In the genomic region with DNA sequence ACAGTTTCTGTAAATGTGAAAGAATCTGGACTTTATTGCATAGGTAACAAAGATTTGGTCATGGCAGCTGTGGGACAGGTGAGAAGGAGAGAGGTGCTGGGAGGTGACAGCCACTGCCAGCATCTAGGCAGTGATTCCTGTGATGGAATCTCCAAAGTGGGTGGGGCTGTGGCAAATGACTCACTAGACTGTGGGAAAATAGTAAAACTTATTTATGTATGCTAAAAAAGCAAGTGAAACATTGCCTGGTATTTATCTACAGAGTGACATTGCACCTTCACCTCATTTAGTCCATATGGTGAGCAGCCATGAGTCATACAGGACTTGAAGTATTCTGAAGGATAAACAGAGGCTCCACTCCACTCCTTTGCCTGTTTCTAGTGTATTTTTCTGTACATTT, we compare ENCODE assay signal across 10 cellular contexts.
DNase-seq lines count a peak whose midpoint lies in the region; FAIRE-seq and TF ChIP-seq lines count a peak whose summit lies in the region.
"Had no signal": no experiment of that assay in that cellular context is flagged by ENCODE, and none has a peak within 500 bp of the region (broad histone marks: within the 10 kb centered on the region; RNA-seq: fewer than 3 reads in every experiment).

No MANE protein-coding gene starts in this region.

- no peak for FAIRE-seq in H54 (lab: Jason Lieb, UNC)

- peaks cover 4% of the 10 kb centered on the region for H3K4me1 ChIP-seq in testis
- no peaks in the 10 kb centered on the region for H3K4me1 ChIP-seq in ovary (ENCODE audit: insufficient read depth)
- H3K4me1 ChIP-seq: tibial nerve had no signal

- TF ChIP-seq POLR2A in testis (IDR thresholded peaks at IDR 0.05) = no peak
- TF ChIP-seq POLR2A in ovary (IDR thresholded peaks at IDR 0.05) = no peak
- no peak for TF ChIP-seq POLR2A in H54 (IDR thresholded peaks at IDR 0.05; ENCODE audit: low read depth, low read length)

- DNase-seq in activated CD4-positive, alpha-beta T cell treated with anti-CD3 and anti-CD28 coated beads for 48 hours = peak; percentile 42
- no peak for DNase-seq in activated CD4-positive, alpha-beta T cell treated with anti-CD3 and anti-CD28 coated beads for 4 hours
- peak; percentile 43 for DNase-seq in NCI-H226
- DNase-seq in cardiac fibroblast (ENCODE audit: low read depth in 2 of 2) = peak; percentile 54 to 67
- DNase-seq in stimulated activated CD4-positive, alpha-beta T cell treated with anti-CD3 and anti-CD28 coated beads, Interleukin-1b, Interleukin-23, amount 100 ng/mL, for 48 hours = peak; percentile 8
- DNase-seq in testis = no peak
- DNase-seq in ovary = no peak
- no peak for DNase-seq in H54 (ENCODE audit: insufficient read length, low spot score)
- DNase-seq: NCI-H510A treated with DMSO at 0.1 percent for 48 hours had no signal

- H3K9me3 ChIP-seq in testis = no peaks in the 10 kb centered on the region
- no peaks in the 10 kb centered on the region for H3K9me3 ChIP-seq in ovary
- H3K9me3 ChIP-seq: tibial nerve had no signal

- H3K36me3 ChIP-seq in testis (ENCODE audit: low read depth, missing control alignments) = no peaks in the 10 kb centered on the region
- no peaks in the 10 kb centered on the region for H3K36me3 ChIP-seq in ovary
- H3K36me3 ChIP-seq: tibial nerve had no signal

- no peaks in the 10 kb centered on the region for H3K27me3 ChIP-seq in testis
- no peaks in the 10 kb centered on the region for H3K27me3 ChIP-seq in ovary
- H3K27me3 ChIP-seq: tibial nerve had no signal

- no peak for TF ChIP-seq EP300 in ovary (IDR thresholded peaks at IDR 0.05)

- H3K4me3 ChIP-seq in cardiac fibroblast (replicated peaks in 1 of 2; ENCODE audit: low read depth in 2 of 2, low read length in 2 of 2) (no peak overlapping the region), testis (no peak overlapping the region), ovary (no peak overlapping the region)
- H3K4me3 ChIP-seq: tibial nerve had no signal

- intact Hi-C loops in testis (cut with DNase I; ENCODE audit: low total_unique reads) = no loop called here
- intact Hi-C loops in ovary (cut with DNase I) = no loop called here

- TF ChIP-seq CTCF in cardiac fibroblast (IDR thresholded peaks at IDR 0.05; ENCODE audit: low read depth, low read length) = no peak
- TF ChIP-seq CTCF in testis (IDR thresholded peaks at IDR 0.05) = no peak
- no peak for TF ChIP-seq CTCF in ovary (IDR thresholded peaks at IDR 0.05)

- H3K27ac ChIP-seq in testis (no peak overlapping the region), ovary (no peak overlapping the region)
- H3K27ac ChIP-seq: tibial nerve had no signal

Comparison
In these comparisons a context has a peak if more than half of its experiments do, and no peak if none do; other contexts are left out.
1. DNase-seq: peak in activated CD4-positive, alpha-beta T cell treated with anti-CD3 and anti-CD28 coated beads for 48 hours (single experiment), NCI-H226 (single experiment), cardiac fibroblast (2 of 2) and stimulated activated CD4-positive, alpha-beta T cell treated with anti-CD3 and anti-CD28 coated beads, Interleukin-1b, Interleukin-23, amount 100 ng/mL, for 48 hours (single experiment); none in activated CD4-positive, alpha-beta T cell treated with anti-CD3 and anti-CD28 coated beads for 4 hours (0 of 2), testis (single experiment), ovary (0 of 5) and H54 (single experiment).